9 cellular contexts compared by ENCODE assay signal in genomic region chr1:169326644-169327316, GRCh38. TPM values are rescaled to one million over a fixed set of nuclear protein-coding genes. Genes with fewer than 3 reads are reported as not detected.
A peak's percentile ranks its signal among the peaks of the same experiment; 100 is the strongest.
DNase-seq lines count a peak whose midpoint lies in the region; ATAC-seq, FAIRE-seq and TF ChIP-seq lines count a peak whose summit lies in the region.
"Had no signal": no experiment of that assay in that cellular context is flagged by ENCODE, and none has a peak within 500 bp of the region (broad histone marks: within the 10 kb centered on the region; RNA-seq: fewer than 3 reads in every experiment).

No MANE protein-coding gene starts in this region.

- H3K4me1 ChIP-seq in endothelial cell of umbilical vein (ENCODE audit: control insufficient read depth, extremely low read depth, insufficient read depth, low read length), result peaks cover 17% of the 10 kb centered on the region
- peaks cover 5% of the 10 kb centered on the region for H3K4me1 ChIP-seq in lower lobe of right lung
- no peaks in the 10 kb centered on the region for H3K4me1 ChIP-seq in aorta (ENCODE audit: control insufficient read depth in 1 of 2, insufficient read depth in 2 of 2, low read length in 2 of 2)

- dilution Hi-C loops in endothelial cell of umbilical vein (cut with MboI; ENCODE audit: extremely low pct_ligation_motif_present, low sequenced_read_pairs), result no loop called here

- peak overlapping the region; percentile 29 for H3K27ac ChIP-seq in endothelial cell of umbilical vein (ENCODE audit: insufficient read depth, low read depth, low read length)
- H3K27ac ChIP-seq in lower lobe of right lung, result no peak overlapping the region
- no peak overlapping the region for H3K27ac ChIP-seq in aorta (ENCODE audit: low read depth in 1 of 2, low read length in 2 of 2)

- FAIRE-seq in endothelial cell of umbilical vein (lab: Jason Lieb, UNC), result peak; percentile 75
- FAIRE-seq: endometrium had no signal

- TF ChIP-seq POLR2A in endothelial cell of umbilical vein (IDR thresholded peaks at IDR 0.05; ENCODE audit: low read depth, low read length), result no peak

- peaks cover 6% of the 10 kb centered on the region for H3K79me2 ChIP-seq in endothelial cell of umbilical vein (ENCODE audit: control insufficient read depth, insufficient read depth, low read length)

- H4K20me1 ChIP-seq in endothelial cell of umbilical vein (replicated peaks; ENCODE audit: control insufficient read depth, extremely low read depth, insufficient read depth, low read length), result no peaks in the 10 kb centered on the region

- H3K27me3 ChIP-seq in endothelial cell of umbilical vein (ENCODE audit: control insufficient read depth in 2 of 2, insufficient read depth in 2 of 2, low read length in 2 of 2) (no peaks in the 10 kb centered on the region), lower lobe of right lung (ENCODE audit: low read depth) (no peaks in the 10 kb centered on the region), aorta (ENCODE audit: control insufficient read depth in 1 of 2, insufficient read depth in 2 of 2, low read length in 1 of 2) (no peaks in the 10 kb centered on the region)

- peak overlapping the region; percentile 71 for H3K4me2 ChIP-seq in endothelial cell of umbilical vein (ENCODE audit: insufficient read depth, low read length)

- TF ChIP-seq CTCF in GM10248 (IDR thresholded peaks at IDR 0.05; ENCODE audit: control extremely low read depth, extremely low read depth, low read depth, missing control alignments) (no peak), endothelial cell of umbilical vein (IDR thresholded peaks at IDR 0.05; ENCODE audit: extremely low read depth in 1 of 2, insufficient read depth in 1 of 2, low read depth in 1 of 2, low read length in 2 of 2) (no peak), lower lobe of right lung (IDR thresholded peaks at IDR 0.05) (no peak)

- no peaks in the 10 kb centered on the region for H3K9me1 ChIP-seq in endothelial cell of umbilical vein (replicated peaks; ENCODE audit: control insufficient read depth, extremely low read depth, insufficient read depth, low read length)

- CTCF ChIA-PET in GM10248 (lab: Yijun Ruan, JAX) (interaction anchor here (0.7 to 2.3 kb wide), 4 partner anchors 14 to 22 kb away, joined by 3 to 11 read pairs (median 4); no protein-coding TSS in a partner anchor), endothelial cell of umbilical vein (lab: Charles Lee) (interaction anchor here (0.9 to 2.2 kb wide), 6 partner anchors 17 to 724 kb away, joined by 3 to 21 read pairs (median 4); no protein-coding TSS in a partner anchor), HEK293T (lab: Yijun Ruan, JAX) (no interaction called here)

- intact Hi-C loops in endothelial cell of umbilical vein (cut with micrococcal nuclease), result loop anchor here (5.0 kb wide), 1 partner anchor 219 kb away; the partner anchor contains the start of gene ATP1B1
- intact Hi-C loops in lower lobe of right lung (cut with DNase I), result no loop called here
- intact Hi-C loops in aorta (cut with DNase I), result no loop called here

- no peak overlapping the region for H3K9ac ChIP-seq in endothelial cell of umbilical vein (replicated peaks; ENCODE audit: extremely low read depth, insufficient read depth, low read length)

- H3K9me3 ChIP-seq in endothelial cell of umbilical vein (replicated peaks; ENCODE audit: control insufficient read depth, insufficient read depth, low read length) (no peaks in the 10 kb centered on the region), lower lobe of right lung (peaks cover 13% of the 10 kb centered on the region), aorta (ENCODE audit: control insufficient read depth, low read length) (no peaks in the 10 kb centered on the region)

- ATAC-seq in GM21423 (IDR thresholded peaks at IDR 0.05; ENCODE audit: unreplicated experiment) (peak; percentile 97), HG03460 (IDR thresholded peaks at IDR 0.05; ENCODE audit: unreplicated experiment) (peak; percentile 97), lower lobe of right lung (no peak), aorta (ENCODE audit: low FRiP score) (no peak)

- POLR2A ChIA-PET in GM10248 (lab: Yijun Ruan, JAX), result no interaction called here
- POLR2A ChIA-PET in endothelial cell of umbilical vein (lab: Charles Lee), result no interaction called here
- POLR2A ChIA-PET in HEK293T (lab: Yijun Ruan, JAX), result interaction anchor here (1.5 kb wide), 1 partner anchor 9 kb away, joined by 3 read pairs; no protein-coding TSS in a partner anchor

- no peaks in the 10 kb centered on the region for H3K36me3 ChIP-seq in endothelial cell of umbilical vein (ENCODE audit: control insufficient read depth in 2 of 2, extremely low read depth in 1 of 2, insufficient read depth in 2 of 2, low read length in 2 of 2)
- no peaks in the 10 kb centered on the region for H3K36me3 ChIP-seq in lower lobe of right lung
- peaks cover 0 to 2% of the 10 kb centered on the region in 2 donors for H3K36me3 ChIP-seq in aorta (ENCODE audit: control insufficient read depth in 1 of 2, insufficient read depth in 2 of 2, low read length in 1 of 2)

- no TSS peak for BruUV-seq in endothelial cell of umbilical vein (replicated peaks; lab: Mats Ljungman, UMichigan)

- peak overlapping the region; percentile 15 for H2AFZ ChIP-seq in endothelial cell of umbilical vein (ENCODE audit: low read depth, low read length)

- H3K4me3 ChIP-seq in endothelial cell of umbilical vein (replicated peaks in 1 of 3; ENCODE audit: insufficient read depth in 1 of 3, low read depth in 1 of 3, low read length in 3 of 3), result peak overlapping the region in 1 of 3 experiments; percentile 19
- no peak overlapping the region for H3K4me3 ChIP-seq in lower lobe of right lung
- no peak overlapping the region for H3K4me3 ChIP-seq in aorta (ENCODE audit: low read length in 2 of 2)

- DNase-seq in GM10248 (ENCODE audit: extremely low spot score), result peak; percentile 28
- peak; percentile 83 for DNase-seq in endothelial cell of umbilical vein (ENCODE audit: low read depth, low spot score)
- DNase-seq in DMS114 treated with DMSO at 0.1 percent for 48 hours (lab: John Stamatoyannopoulos, UW; ENCODE audit: unreplicated experiment), result no peak
- DNase-seq in lower lobe of right lung, result no peak
- DNase-seq in aorta, result no peak
- DNase-seq in HEK293T (ENCODE audit: extremely low spot score), result no peak

TF ChIP-seq in endothelial cell of umbilical vein, 7 proteins besides CTCF, POLR2A, EP300 and RAD21:
- no peak for TF ChIP-seq EZH2 (IDR thresholded peaks at IDR 0.05; ENCODE audit: borderline replicate concordance, low read depth, low read length, severe bottlenecking)
- TF ChIP-seq JUN (IDR thresholded peaks at IDR 0.05; ENCODE audit: borderline replicate concordance, insufficient read depth, insufficient read length, low read depth), result peak; percentile 70
- TF ChIP-seq FOS (IDR thresholded peaks at IDR 0.05; ENCODE audit: borderline replicate concordance, insufficient read depth, low read length), result peak; percentile 75

TF ChIP-seq in HEK293T, 16 proteins besides CTCF, POLR2A, EP300 and RAD21:
- TF ChIP-seq PKNOX1 (IDR thresholded peaks at IDR 0.05), result no peak

RNA-seq across cellular contexts. Expression of gene NME7, which starts 40.8 kb away (rescaled TPM):
- 25.0 and 25.3 TPM in 2 replicates for total RNA-seq in endothelial cell of umbilical vein
- polyA plus RNA-seq in endothelial cell of umbilical vein, result 7.6 and 16.5 TPM in 2 replicates
- polyA plus RNA-seq in endothelial cell of umbilical vein (2011; cell fraction: cytosol; rRNA removed), result 19.8 and 22.5 TPM in 2 replicates
- polyA plus RNA-seq in endothelial cell of umbilical vein (2011; cell fraction: nucleus; rRNA removed), result 15.7 and 16.4 TPM in 2 replicates
- 52.2 and 64.7 TPM in 2 replicates for polyA plus RNA-seq in endothelial cell of umbilical vein (2012)
- 15.2 and 40.0 TPM in 2 replicates for polyA minus RNA-seq in endothelial cell of umbilical vein
- polyA minus RNA-seq in endothelial cell of umbilical vein (2011; cell fraction: cytosol; rRNA and poly(A)+ RNA removed), result 8.4 TPM
- polyA minus RNA-seq in endothelial cell of umbilical vein (2011; cell fraction: nucleus; rRNA and poly(A)+ RNA removed), result 40.7 and 47.4 TPM in 2 replicates
- total RNA-seq in lower lobe of right lung, result 17.3 TPM
- total RNA-seq in aorta, result 10 to 100 TPM; 13.3 to 23.5 TPM
- polyA plus RNA-seq in aorta, result 10 to 100 TPM; 14.7 to 20.7 TPM

RNA-seq across cellular contexts. Expression of gene BLZF1, which starts 41.2 kb away (rescaled TPM):
- 19.7 and 21.2 TPM in 2 replicates for total RNA-seq in endothelial cell of umbilical vein
- 3.2 and 4.4 TPM in 2 replicates for polyA plus RNA-seq in endothelial cell of umbilical vein
- polyA plus RNA-seq in endothelial cell of umbilical vein (2011; cell fraction: cytosol; rRNA removed), result 6.5 and 7.4 TPM in 2 replicates
- polyA plus RNA-seq in endothelial cell of umbilical vein (2011; cell fraction: nucleus; rRNA removed), result 17.9 and 24.2 TPM in 2 replicates
- polyA plus RNA-seq in endothelial cell of umbilical vein (2012), result 10.7 and 20.5 TPM in 2 replicates
- polyA minus RNA-seq in endothelial cell of umbilical vein, result 5.6 and 6.2 TPM in 2 replicates
- polyA minus RNA-seq in endothelial cell of umbilical vein (2011; cell fraction: cytosol; rRNA and poly(A)+ RNA removed), result 6.2 TPM
- 26.2 and 28.6 TPM in 2 replicates for polyA minus RNA-seq in endothelial cell of umbilical vein (2011; cell fraction: nucleus; rRNA and poly(A)+ RNA removed)
- 27.2 TPM for total RNA-seq in lower lobe of right lung
- 10 to 100 TPM; 26.7 to 27.3 TPM for total RNA-seq in aorta
- 10 to 100 TPM; 14.9 to 26.5 TPM for polyA plus RNA-seq in aorta

Comparison
In these comparisons a context has a peak if more than half of its experiments do, and no peak if none do; other contexts are left out.
1. DNase-seq: peak in GM10248 (single experiment) and endothelial cell of umbilical vein (single experiment); none in DMS114 treated with DMSO at 0.1 percent for 48 hours (single experiment), lower lobe of right lung (single experiment), aorta (0 of 2) and HEK293T (single experiment).
2. ATAC-seq: peak in GM21423 (single experiment) and HG03460 (single experiment); none in lower lobe of right lung (0 of 2) and aorta (single experiment).